8 cellular contexts compared by ENCODE assay signal in the genomic region with DNA sequence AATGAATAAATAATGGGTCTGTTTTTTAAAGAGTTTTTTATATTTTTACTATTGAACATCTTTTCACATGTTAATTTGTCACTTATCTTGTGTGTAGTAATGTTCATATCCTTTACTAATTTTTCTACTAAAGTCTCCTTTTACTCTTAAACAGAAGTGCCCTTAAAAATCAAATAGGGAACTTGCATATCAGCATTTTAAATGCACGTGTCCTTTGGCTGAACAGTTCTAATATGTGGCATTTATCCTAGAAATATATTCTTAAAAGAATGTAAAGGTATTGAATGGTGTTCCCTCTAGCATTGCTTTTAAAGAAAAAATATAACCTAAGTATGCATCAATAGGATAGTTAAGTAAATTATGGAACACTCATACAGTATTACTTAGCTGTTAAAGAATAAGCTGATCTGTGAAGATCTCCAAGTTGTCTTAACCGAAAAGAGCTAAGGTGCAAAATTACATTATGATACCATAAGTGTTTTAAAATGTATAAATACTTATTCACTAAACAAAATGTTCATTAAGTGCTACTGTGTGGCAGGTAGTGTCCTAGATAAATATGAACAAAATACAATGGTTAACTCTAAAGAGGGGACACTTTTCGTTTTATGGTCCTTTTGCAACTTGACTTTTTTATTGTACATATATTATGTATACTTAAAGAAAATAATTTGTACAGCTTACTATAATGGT. TPM values are rescaled to one million over a fixed set of nuclear protein-coding genes. Genes with fewer than 3 reads are reported as not detected.
DNase-seq lines count a peak whose midpoint lies in the region; ATAC-seq lines count a peak whose summit lies in the region.

No MANE protein-coding gene starts in this region.

- CTCF ChIA-PET in activated CD8-positive, alpha-beta T cell treated with anti-CD3 and anti-CD28 coated beads, Interleukin-2, amount 10 ng/mL, durations not matched to agents 7 days and 5 days (lab: Charles Lee): interaction anchor here (0.6 to 2.5 kb wide), 6 partner anchors 14 to 385 kb away, joined by 3 to 17 read pairs (median 4); partner anchors contain the start of genes ZKSCAN4 and ZSCAN26

- H3K9me3 Mint-ChIP-seq in T-helper 2 cell treated with Interferon-gamma antibody and Interleukin-4, amounts not matched to agents 5 μg/mL and 100 μg/mL, for 36 hours: no peaks in the 10 kb centered on the region
- H3K9me3 Mint-ChIP-seq in activated CD8-positive, alpha-beta T cell treated with anti-CD3 and anti-CD28 coated beads, Interleukin-2, amount 10 ng/mL, durations not matched to agents 7 days and 5 days (ENCODE audit: insufficient read depth): no peaks in the 10 kb centered on the region

- ATAC-seq in activated CD8-positive, alpha-beta T cell treated with anti-CD3 and anti-CD28 coated beads, Interleukin-2, amount 10 ng/mL, durations not matched to agents 7 days and 5 days: no peak

- POLR2A ChIA-PET in activated CD8-positive, alpha-beta T cell treated with anti-CD3 and anti-CD28 coated beads, Interleukin-2, amount 10 ng/mL, durations not matched to agents 7 days and 5 days (lab: Charles Lee): interaction anchor here (0.9 to 1.0 kb wide), 2 partner anchors 12 to 14 kb away, joined by 3 to 8 read pairs; partner anchors contain the start of gene ZSCAN26

- peaks cover 14% of the 10 kb centered on the region for H3K4me1 Mint-ChIP-seq in T-helper 2 cell treated with Interferon-gamma antibody and Interleukin-4, amounts not matched to agents 5 μg/mL and 100 μg/mL, for 36 hours (ENCODE audit: low read depth)
- peaks cover 17% of the 10 kb centered on the region for H3K4me1 Mint-ChIP-seq in activated CD8-positive, alpha-beta T cell treated with anti-CD3 and anti-CD28 coated beads, Interleukin-2, amount 10 ng/mL, durations not matched to agents 7 days and 5 days (ENCODE audit: low read depth)

- H3K27ac Mint-ChIP-seq in T-helper 2 cell treated with Interferon-gamma antibody and Interleukin-4, amounts not matched to agents 5 μg/mL and 100 μg/mL, for 36 hours: no peak overlapping the region
- H3K27ac Mint-ChIP-seq in activated CD8-positive, alpha-beta T cell treated with anti-CD3 and anti-CD28 coated beads, Interleukin-2, amount 10 ng/mL, durations not matched to agents 7 days and 5 days: no peak overlapping the region

- peaks cover 21% of the 10 kb centered on the region for H3K36me3 Mint-ChIP-seq in T-helper 2 cell treated with Interferon-gamma antibody and Interleukin-4, amounts not matched to agents 5 μg/mL and 100 μg/mL, for 36 hours (ENCODE audit: low read depth)
- H3K36me3 Mint-ChIP-seq in activated CD8-positive, alpha-beta T cell treated with anti-CD3 and anti-CD28 coated beads, Interleukin-2, amount 10 ng/mL, durations not matched to agents 7 days and 5 days (ENCODE audit: low read depth): peaks cover 41% of the 10 kb centered on the region

- H3K27ac ChIP-seq in iPS-20b (ENCODE audit: low read length): no peak overlapping the region
- no peak overlapping the region for H3K27ac ChIP-seq in subcutaneous abdominal adipose tissue (ENCODE audit: low read depth, low read length)

- H3K4me1 ChIP-seq in iPS-20b (ENCODE audit: insufficient read depth, low read length): peaks cover 5% of the 10 kb centered on the region; the same call in 1 of the 2 replicates
- peaks cover 0 to 17% (median 13%) of the 10 kb centered on the region in 5 donors for H3K4me1 ChIP-seq in subcutaneous abdominal adipose tissue (ENCODE audit: control insufficient read depth in 5 of 5, insufficient read depth in 5 of 5, low read length in 5 of 5)

- H3K9me3 ChIP-seq in iPS-20b (ENCODE audit: insufficient read depth, low read depth, low read length) (no peaks in the 10 kb centered on the region), subcutaneous abdominal adipose tissue (ENCODE audit: control insufficient read depth in 5 of 5, low read length in 5 of 5) (peaks cover 0 to 7% (median 6%) of the 10 kb centered on the region in 5 donors)

- H3K36me3 ChIP-seq in iPS-20b (ENCODE audit: insufficient read depth, low read depth, low read length): peaks cover 36% of the 10 kb centered on the region
- peaks cover 22 to 36% (median 26%) of the 10 kb centered on the region in 5 donors for H3K36me3 ChIP-seq in subcutaneous abdominal adipose tissue (ENCODE audit: control insufficient read depth in 5 of 5, insufficient read depth in 5 of 5, low read length in 5 of 5)

- H3K4me3 ChIP-seq in iPS-20b (ENCODE audit: low read length) (peak overlapping the region; percentile 93), subcutaneous abdominal adipose tissue (ENCODE audit: low read depth in 1 of 5, low read length in 5 of 5) (peak overlapping the region; percentile 51 to 86 (median 83))

- no peak for DNase-seq in T-helper 2 cell treated with Interferon-gamma antibody and Interleukin-4, amounts not matched to agents 5 μg/mL and 100 μg/mL, for 36 hours (ENCODE audit: low spot score)
- DNase-seq in T-helper 2 cell (no peak), GM19238 (ENCODE audit: insufficient read length, low spot score) (no peak), GOT3 (lab: John Stamatoyannopoulos, UW) (no peak)
- DNase-seq in activated CD8-positive, alpha-beta T cell treated with anti-CD3 and anti-CD28 coated beads, Interleukin-2, amount 10 ng/mL, durations not matched to agents 7 days and 5 days: no peak
- no peak for DNase-seq in stimulated activated CD4-positive, alpha-beta T cell treated with anti-CD3 and anti-CD28 coated beads, Interleukin-2, amount 100 ng/mL, for 24 hours

- H3K4me3 Mint-ChIP-seq in T-helper 2 cell treated with Interferon-gamma antibody and Interleukin-4, amounts not matched to agents 5 μg/mL and 100 μg/mL, for 36 hours: peak overlapping the region; percentile 88
- peak overlapping the region; percentile 86 for H3K4me3 Mint-ChIP-seq in activated CD8-positive, alpha-beta T cell treated with anti-CD3 and anti-CD28 coated beads, Interleukin-2, amount 10 ng/mL, durations not matched to agents 7 days and 5 days

- H3K9ac ChIP-seq in iPS-20b (ENCODE audit: low read depth, low read length) (peak overlapping the region; percentile 91; the same call in 1 of the 2 replicates), subcutaneous abdominal adipose tissue (ENCODE audit: low read length in 5 of 5) (peak overlapping the region in 4 of 5 donors; percentile 80 to 95 (median 84))

- no peaks in the 10 kb centered on the region for H3K27me3 Mint-ChIP-seq in T-helper 2 cell treated with Interferon-gamma antibody and Interleukin-4, amounts not matched to agents 5 μg/mL and 100 μg/mL, for 36 hours (ENCODE audit: low read depth)
- H3K27me3 Mint-ChIP-seq in activated CD8-positive, alpha-beta T cell treated with anti-CD3 and anti-CD28 coated beads, Interleukin-2, amount 10 ng/mL, durations not matched to agents 7 days and 5 days (ENCODE audit: low read depth): peaks cover 6% of the 10 kb centered on the region

- H3K27me3 ChIP-seq in iPS-20b (ENCODE audit: insufficient read depth, low read length): peaks cover 4% of the 10 kb centered on the region; the same call in 1 of the 2 replicates
- no peaks in the 10 kb centered on the region for H3K27me3 ChIP-seq in subcutaneous abdominal adipose tissue (ENCODE audit: control insufficient read depth in 5 of 5, insufficient read depth in 4 of 5, low read length in 5 of 5)

RNA-seq across cellular contexts. Expression of gene PGBD1, which starts 0.6 kb away (rescaled TPM):
- total RNA-seq in activated CD8-positive, alpha-beta T cell treated with anti-CD3 and anti-CD28 coated beads, Interleukin-2, amount 10 ng/mL, durations not matched to agents 7 days and 5 days: 1 to 10 TPM; 3.6 to 4.0 TPM

RNA-seq across cellular contexts. Expression of gene ZSCAN26, which starts 13.8 kb away (rescaled TPM):
- total RNA-seq in activated CD8-positive, alpha-beta T cell treated with anti-CD3 and anti-CD28 coated beads, Interleukin-2, amount 10 ng/mL, durations not matched to agents 7 days and 5 days: 1 to 10 TPM; 6.7 to 9.7 TPM

RNA-seq across cellular contexts. Expression of gene NKAPL, which starts 21.6 kb away (rescaled TPM):
- not detected for total RNA-seq in activated CD8-positive, alpha-beta T cell treated with anti-CD3 and anti-CD28 coated beads, Interleukin-2, amount 10 ng/mL, durations not matched to agents 7 days and 5 days

RNA-seq across cellular contexts. Expression of gene ZKSCAN4, which starts 28.7 kb away (rescaled TPM):
- 1 to 10 TPM; 6.9 to 7.7 TPM for total RNA-seq in activated CD8-positive, alpha-beta T cell treated with anti-CD3 and anti-CD28 coated beads, Interleukin-2, amount 10 ng/mL, durations not matched to agents 7 days and 5 days

RNA-seq across cellular contexts. Expression of gene ZSCAN31, which starts 55.2 kb away (rescaled TPM):
- total RNA-seq in activated CD8-positive, alpha-beta T cell treated with anti-CD3 and anti-CD28 coated beads, Interleukin-2, amount 10 ng/mL, durations not matched to agents 7 days and 5 days: under 1 TPM; 0.68 to 0.78 TPM
